1 cellular context compared by ENCODE assay signal in the genomic region with DNA sequence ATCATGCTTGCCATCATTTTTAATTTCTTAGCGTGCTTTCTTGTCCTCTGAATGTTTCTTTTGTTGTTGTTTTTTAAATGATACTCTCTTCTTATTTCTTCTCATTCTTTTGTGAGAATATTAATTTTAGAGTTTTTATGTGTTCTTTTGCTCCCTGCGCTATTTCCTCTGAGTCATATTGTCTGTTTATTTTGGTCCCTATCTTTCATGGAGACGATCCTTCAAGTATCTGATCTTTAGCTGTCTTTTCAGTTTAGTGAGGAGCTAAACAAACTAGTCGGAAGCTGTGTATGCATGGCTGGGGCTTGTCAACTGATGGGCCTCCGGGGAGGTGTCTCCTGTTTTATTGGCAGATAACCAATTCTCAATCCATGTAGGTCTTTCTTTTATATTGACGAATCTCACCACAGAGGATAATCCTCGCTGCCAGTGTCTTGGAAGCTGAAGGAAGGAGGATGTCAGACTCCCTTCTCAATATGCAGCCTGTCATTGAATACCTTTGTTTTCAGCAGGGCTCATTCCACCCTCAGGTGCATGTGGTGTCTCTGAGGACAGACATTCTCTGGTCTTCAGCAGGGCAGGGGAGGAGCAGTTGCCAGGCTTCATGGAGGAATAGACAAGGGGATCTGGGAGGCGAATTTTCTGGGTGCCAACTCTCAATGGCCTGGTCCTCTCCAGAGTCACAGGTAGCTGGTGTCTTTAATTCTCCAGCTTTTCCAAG.
TF ChIP-seq lines count a peak whose summit lies in the region.

No MANE protein-coding gene starts in this region.

TF ChIP-seq in SK-N-SH, 30 proteins besides CTCF, POLR2A, EP300 and RAD21 (continued from another document):
- TF ChIP-seq, protein P1, sequence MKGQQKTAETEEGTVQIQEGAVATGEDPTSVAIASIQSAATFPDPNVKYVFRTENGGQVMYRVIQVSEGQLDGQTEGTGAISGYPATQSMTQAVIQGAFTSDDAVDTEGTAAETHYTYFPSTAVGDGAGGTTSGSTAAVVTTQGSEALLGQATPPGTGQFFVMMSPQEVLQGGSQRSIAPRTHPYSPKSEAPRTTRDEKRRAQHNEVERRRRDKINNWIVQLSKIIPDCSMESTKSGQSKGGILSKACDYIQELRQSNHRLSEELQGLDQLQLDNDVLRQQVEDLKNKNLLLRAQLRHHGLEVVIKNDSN (IDR thresholded peaks at IDR 0.05; ENCODE audit: borderline replicate concordance, low read depth) = no peak
- TF ChIP-seq GATA2 (CRISPR knock-in tag; IDR thresholded peaks at IDR 0.05) (no peak), MEF2A (IDR thresholded peaks at IDR 0.05; ENCODE audit: borderline replicate concordance, low read depth) (no peak), SIN3A (IDR thresholded peaks at IDR 0.05; ENCODE audit: borderline replicate concordance, low read depth, low read length) (no peak), NRF1 (IDR thresholded peaks at IDR 0.05; ENCODE audit: low read depth, low read length) (no peak), NFIC (IDR thresholded peaks at IDR 0.05; ENCODE audit: borderline replicate concordance) (no peak), RFX5 (IDR thresholded peaks at IDR 0.05; ENCODE audit: low read length) (no peak), EZH2phosphoT487 (IDR thresholded peaks at IDR 0.05; ENCODE audit: borderline replicate concordance, low read depth) (no peak), TAF1 (IDR thresholded peaks at IDR 0.05; ENCODE audit: borderline replicate concordance, low read depth, low read length) (no peak), FOSL2 (IDR thresholded peaks at IDR 0.05; ENCODE audit: borderline replicate concordance, low read depth) (0 out of 2 replicates have a peak, but pooled peaks have one; percentile 16)
- TF ChIP-seq, protein P2, sequence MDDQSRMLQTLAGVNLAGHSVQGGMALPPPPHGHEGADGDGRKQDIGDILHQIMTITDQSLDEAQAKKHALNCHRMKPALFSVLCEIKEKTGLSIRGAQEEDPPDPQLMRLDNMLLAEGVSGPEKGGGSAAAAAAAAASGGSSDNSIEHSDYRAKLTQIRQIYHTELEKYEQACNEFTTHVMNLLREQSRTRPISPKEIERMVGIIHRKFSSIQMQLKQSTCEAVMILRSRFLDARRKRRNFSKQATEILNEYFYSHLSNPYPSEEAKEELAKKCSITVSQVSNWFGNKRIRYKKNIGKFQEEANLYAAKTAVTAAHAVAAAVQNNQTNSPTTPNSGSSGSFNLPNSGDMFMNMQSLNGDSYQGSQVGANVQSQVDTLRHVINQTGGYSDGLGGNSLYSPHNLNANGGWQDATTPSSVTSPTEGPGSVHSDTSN (IDR thresholded peaks at IDR 0.05) = peak; percentile 53
- TF ChIP-seq, protein P3, sequence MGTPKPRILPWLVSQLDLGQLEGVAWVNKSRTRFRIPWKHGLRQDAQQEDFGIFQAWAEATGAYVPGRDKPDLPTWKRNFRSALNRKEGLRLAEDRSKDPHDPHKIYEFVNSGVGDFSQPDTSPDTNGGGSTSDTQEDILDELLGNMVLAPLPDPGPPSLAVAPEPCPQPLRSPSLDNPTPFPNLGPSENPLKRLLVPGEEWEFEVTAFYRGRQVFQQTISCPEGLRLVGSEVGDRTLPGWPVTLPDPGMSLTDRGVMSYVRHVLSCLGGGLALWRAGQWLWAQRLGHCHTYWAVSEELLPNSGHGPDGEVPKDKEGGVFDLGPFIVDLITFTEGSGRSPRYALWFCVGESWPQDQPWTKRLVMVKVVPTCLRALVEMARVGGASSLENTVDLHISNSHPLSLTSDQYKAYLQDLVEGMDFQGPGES (IDR thresholded peaks at IDR 0.05; ENCODE audit: low read depth, low read length) = no peak
